30 cellular contexts compared by ENCODE assay signal in the genomic region with DNA sequence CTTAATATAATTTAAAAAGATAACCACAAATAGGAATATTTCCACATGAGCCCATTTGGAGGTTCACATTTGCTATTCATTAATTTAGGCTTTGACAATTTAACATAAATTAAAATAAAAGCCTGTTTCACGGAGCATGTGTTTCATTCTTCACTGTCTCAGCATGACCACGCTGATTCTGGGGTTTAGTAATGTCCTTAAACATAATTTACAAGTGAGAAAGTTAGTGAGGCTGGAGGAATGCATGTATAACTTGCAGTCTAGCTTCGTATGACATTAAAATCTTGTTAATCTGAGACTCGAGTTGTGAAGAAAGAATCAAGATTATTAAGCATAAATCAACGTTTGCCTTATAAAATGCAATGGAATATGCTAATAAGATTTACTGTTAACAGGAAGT.
"Had no signal": no experiment of that assay in that cellular context is flagged by ENCODE, and none has a peak within 500 bp of the region (broad histone marks: within the 10 kb centered on the region; RNA-seq: fewer than 3 reads in every experiment).

No MANE protein-coding gene starts in this region.

- H3K4me1 ChIP-seq: ascending aorta, breast epithelium, colonic mucosa, esophagus squamous epithelium had no signal

- H3K36me3 ChIP-seq: ascending aorta, breast epithelium, cardiac muscle cell, colonic mucosa, esophagus squamous epithelium had no signal

- H3K27me3 ChIP-seq: ascending aorta, breast epithelium, cardiac muscle cell, colonic mucosa, esophagus squamous epithelium had no signal

- DNase-seq: activated CD4-positive, alpha-beta memory T cell treated with anti-CD3 and anti-CD28 coated beads, Interleukin-2, amount 10 ng/mL, durations not matched to agents 7 days and 5 days; activated CD4-positive, alpha-beta T cell treated with anti-CD3 and anti-CD28 coated beads for 1 hour; activated CD4-positive, alpha-beta T cell treated with anti-CD3 and anti-CD28 coated beads for 4 hours; activated CD4-positive, alpha-beta T cell treated with anti-CD3 and anti-CD28 coated beads, Interleukin-2, amount 10 ng/mL, durations not matched to agents 7 days and 5 days; activated CD4-positive, alpha-beta T cell treated with anti-CD3 and anti-CD28 coated beads, Interleukin-2, amount 50 U/mL, for 4 hours; activated CD8-positive, alpha-beta memory T cell treated with anti-CD3 and anti-CD28 coated beads, Interleukin-2, amount 50 U/mL, for 48 hours; activated gamma-delta T cell; activated naive CD4-positive, alpha-beta T cell; activated naive CD4-positive, alpha-beta T cell treated with anti-CD3 and anti-CD28 coated beads, Interleukin-2, amount 10 ng/mL, durations not matched to agents 7 days and 5 days; activated naive CD8-positive, alpha-beta T cell treated with anti-CD3 and anti-CD28 coated beads, Interleukin-2, amount 10 ng/mL, durations not matched to agents 7 days and 5 days; activated T-cell treated with anti-CD3 and anti-CD28 coated beads for 4 hours; activated T-cell treated with anti-CD3 and anti-CD28 coated beads, Interleukin-2, amount 50 U/mL, for 24 hours; activated T-cell treated with anti-CD3 and anti-CD28 coated beads, Interleukin-2, amount 50 U/mL, for 72 hours; central memory CD4-positive, alpha-beta T cell; cerebellar nuclear complex; colonic mucosa; effector CD8-positive, alpha-beta T cell; esophagus squamous epithelium; foreskin fibroblast; head of caudate nucleus; T-helper 2 cell had no signal

- ATAC-seq: activated naive CD4-positive, alpha-beta T cell treated with anti-CD3 and anti-CD28 coated beads, Interleukin-2, amount 50 U/mL, for 72 hours; activated T-cell treated with anti-CD3 and anti-CD28 coated beads, Interleukin-2, amount 50 U/mL, for 72 hours; WTC11 had no signal

- H3K27ac ChIP-seq: ascending aorta, breast epithelium, cardiac muscle cell, colonic mucosa, epithelial cell of prostate, esophagus squamous epithelium had no signal

- H3K9me3 ChIP-seq: ascending aorta, breast epithelium, colonic mucosa, esophagus squamous epithelium had no signal

- FAIRE-seq: endometrium, endothelial cell of umbilical vein, frontal cortex had no signal

- H3K4me3 ChIP-seq: ascending aorta, breast epithelium, cardiac muscle cell, colonic mucosa, esophagus squamous epithelium had no signal
